Comparison of ENCODE assay signal across 4 cellular contexts in genomic region chr10:47975409-47975808, GRCh38. TPM values are rescaled to one million over a fixed set of nuclear protein-coding genes. Genes with fewer than 3 reads are reported as not detected.
"Had no signal": no experiment of that assay in that cellular context is flagged by ENCODE, and none has a peak within 500 bp of the region (broad histone marks: within the 10 kb centered on the region; RNA-seq: fewer than 3 reads in every experiment).

No MANE protein-coding gene starts in this region.

RNA-seq across cellular contexts. Expression of gene FAM25C, which starts 24.2 kb away (rescaled TPM):
- polyA plus RNA-seq: HepG2, IgD-negative memory B cell, IMR-90, K562 had no signal

RNA-seq across cellular contexts. Expression of gene NPY4R2, which starts 56.9 kb away (rescaled TPM):
- polyA plus RNA-seq: HepG2, IgD-negative memory B cell, K562 had no signal
